ENCODE assay signal across 1 cellular context in genomic region chr3:195453236-195453635, GRCh38.
TF ChIP-seq lines count a peak whose summit lies in the region.

No MANE protein-coding gene starts in this region.

TF ChIP-seq in IMR-90, 13 proteins besides CTCF, POLR2A, EP300 and RAD21:
- TF ChIP-seq CEBPB (IDR thresholded peaks at IDR 0.05; ENCODE audit: low read depth, low read length) = no peak
- no peak for TF ChIP-seq USF2 (IDR thresholded peaks at IDR 0.05; ENCODE audit: low read depth, low read length)
- TF ChIP-seq SMC3 (IDR thresholded peaks at IDR 0.05; ENCODE audit: low read depth, low read length) = no peak
- TF ChIP-seq MXI1 (IDR thresholded peaks at IDR 0.05; ENCODE audit: borderline replicate concordance, low read depth, low read length) = no peak
- TF ChIP-seq MAZ (IDR thresholded peaks at IDR 0.05; ENCODE audit: borderline replicate concordance, low read depth, low read length) = no peak
- no peak for TF ChIP-seq MAFK (IDR thresholded peaks at IDR 0.05; ENCODE audit: low read depth, low read length)
- TF ChIP-seq RFX5 (IDR thresholded peaks at IDR 0.05; ENCODE audit: low read depth, low read length) = no peak
- TF ChIP-seq CHD1 (IDR thresholded peaks at IDR 0.05; ENCODE audit: low read depth, low read length) = no peak
- no peak for TF ChIP-seq FOS (IDR thresholded peaks at IDR 0.05; ENCODE audit: low read depth, low read length)
- TF ChIP-seq RCOR1 (IDR thresholded peaks at IDR 0.05; ENCODE audit: insufficient replicate concordance, low read length) = no peak
- no peak for TF ChIP-seq NFE2L2 (IDR thresholded peaks at IDR 0.05; ENCODE audit: low read depth, low read length)
- TF ChIP-seq, protein P1, sequence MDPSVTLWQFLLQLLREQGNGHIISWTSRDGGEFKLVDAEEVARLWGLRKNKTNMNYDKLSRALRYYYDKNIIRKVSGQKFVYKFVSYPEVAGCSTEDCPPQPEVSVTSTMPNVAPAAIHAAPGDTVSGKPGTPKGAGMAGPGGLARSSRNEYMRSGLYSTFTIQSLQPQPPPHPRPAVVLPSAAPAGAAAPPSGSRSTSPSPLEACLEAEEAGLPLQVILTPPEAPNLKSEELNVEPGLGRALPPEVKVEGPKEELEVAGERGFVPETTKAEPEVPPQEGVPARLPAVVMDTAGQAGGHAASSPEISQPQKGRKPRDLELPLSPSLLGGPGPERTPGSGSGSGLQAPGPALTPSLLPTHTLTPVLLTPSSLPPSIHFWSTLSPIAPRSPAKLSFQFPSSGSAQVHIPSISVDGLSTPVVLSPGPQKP (IDR thresholded peaks at IDR 0.05; ENCODE audit: borderline replicate concordance, low read depth, low read length) = no peak
- TF ChIP-seq BHLHE40 (IDR thresholded peaks at IDR 0.05; ENCODE audit: low read depth, low read length) = no peak
